Comparison of ENCODE assay signal across 8 cellular contexts in the genomic region with DNA sequence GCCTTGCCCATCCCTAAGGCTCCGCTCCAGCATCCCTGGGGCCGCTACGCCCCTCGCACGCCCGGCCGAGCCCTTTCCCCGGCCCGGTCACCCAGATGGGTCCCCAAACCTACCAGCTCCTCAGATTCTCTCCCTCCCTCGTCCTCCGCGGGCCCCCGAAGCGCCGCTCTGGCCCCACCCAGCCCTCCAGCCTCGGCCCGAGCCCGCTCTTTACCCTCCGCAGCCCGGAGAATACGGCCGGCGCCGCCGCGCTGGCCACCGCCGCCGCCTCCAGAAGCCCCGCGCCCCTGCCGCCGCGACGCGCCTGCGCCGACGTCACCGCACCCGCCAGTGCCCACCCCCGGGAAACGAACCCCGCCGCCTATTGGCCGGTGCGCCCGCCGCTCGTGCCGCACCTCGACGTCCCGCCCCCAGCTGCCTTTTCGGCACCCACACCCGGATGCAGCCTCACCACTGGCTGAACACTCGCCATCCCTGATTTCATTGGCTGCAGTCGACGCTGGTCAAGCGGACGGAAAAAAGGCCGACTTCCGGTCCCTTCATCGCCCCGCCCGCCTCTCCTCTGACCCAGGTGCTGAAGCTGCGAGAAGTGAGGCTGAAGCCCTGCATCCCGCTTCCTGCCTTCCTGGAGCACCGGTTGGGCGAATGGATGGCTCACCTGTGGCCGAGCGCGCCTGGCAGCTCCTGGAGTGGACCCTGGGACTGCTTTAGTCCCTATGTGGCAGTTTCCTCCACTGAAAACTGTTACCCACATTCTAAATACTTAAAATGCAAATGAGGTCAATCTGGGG.
A peak's percentile ranks its signal among the peaks of the same experiment; 100 is the strongest.
DNase-seq lines count a peak whose midpoint lies in the region; ATAC-seq lines count a peak whose summit lies in the region.

A gene (minus strand): TSS at position 292 of the 791 bp plus-strand sequence. CDS start 1,364 bp downstream, outside the sequence.

- ATAC-seq in GM19023 (IDR thresholded peaks at IDR 0.05; ENCODE audit: unreplicated experiment) (peak; percentile 96), HG03280 (IDR thresholded peaks at IDR 0.05; ENCODE audit: unreplicated experiment) (peak; percentile 91)

- DNase-seq in AG08396 (ENCODE audit: low spot score) (peak; percentile 94), NCI-H345 treated with DMSO at 0.1 percent for 48 hours (lab: John Stamatoyannopoulos, UW; ENCODE audit: unreplicated experiment) (peak; percentile 91), iris pigment epithelial cell (ENCODE audit: low read depth) (peak; percentile 98)
- DNase-seq in activated CD4-positive, CD25-positive, alpha-beta regulatory T cell (lab: John Stamatoyannopoulos, UW), result peak; percentile 83 to 87 (median 85)
- DNase-seq in central memory CD4-positive, alpha-beta T cell, result peak; percentile 83
- DNase-seq in stimulated activated CD4-positive, alpha-beta T cell treated with anti-CD3 and anti-CD28 coated beads, Interleukin-12 subunit alpha, Interleukin-12 subunit beta, amount 100 ng/mL, for 4 hours, result peak; percentile 93

Comparison
In these comparisons a context has a peak if more than half of its experiments do, and no peak if none do; other contexts are left out.
1. Peak in every context shown above with its lines: DNase-seq and ATAC-seq.